ENCODE assay signal across 19 cellular contexts in the genomic region with DNA sequence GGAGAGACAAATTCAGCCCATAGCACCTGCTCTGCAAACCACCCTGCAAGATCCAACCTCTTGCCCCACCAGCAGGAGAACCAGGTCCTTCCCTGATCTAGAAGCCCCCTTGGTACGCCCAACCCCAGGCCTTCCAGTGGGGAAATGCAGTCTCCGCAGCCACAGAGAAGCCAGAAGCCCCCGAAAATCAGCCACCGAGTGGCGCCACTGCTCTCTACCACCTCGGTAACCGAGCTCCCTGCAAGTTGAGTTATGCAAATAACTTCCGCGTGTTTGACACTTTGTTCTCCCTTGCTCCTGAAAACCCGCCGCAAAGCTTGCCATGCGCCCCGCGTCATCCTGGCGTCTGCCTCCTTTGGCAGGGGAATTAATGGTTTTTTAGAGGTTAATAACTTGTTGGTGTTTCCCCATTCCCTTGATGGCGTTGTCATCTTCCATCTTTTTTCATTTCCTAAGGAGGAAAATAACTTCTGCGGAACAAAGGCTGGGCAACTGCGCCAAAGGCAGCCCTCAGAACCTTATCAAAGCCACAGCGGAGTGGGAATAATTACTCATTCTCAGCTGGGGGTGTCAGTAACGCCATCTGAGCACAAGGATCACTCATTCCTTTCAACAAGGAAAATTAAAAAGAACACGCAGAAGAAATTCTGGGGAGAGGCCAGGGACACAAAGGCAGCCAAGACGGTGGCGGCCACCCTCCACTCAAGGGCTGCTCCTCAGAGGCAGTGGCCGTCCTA.
DNase-seq lines count a peak whose midpoint lies in the region; ATAC-seq, FAIRE-seq and TF ChIP-seq lines count a peak whose summit lies in the region.
"Had no signal": no experiment of that assay in that cellular context is flagged by ENCODE, and none has a peak within 500 bp of the region (broad histone marks: within the 10 kb centered on the region; RNA-seq: fewer than 3 reads in every experiment).

No MANE protein-coding gene starts in this region.

- H3K79me2 ChIP-seq in H1 (ENCODE audit: control insufficient read depth in 1 of 2, insufficient read depth in 2 of 2, low read length in 2 of 2) (no peaks in the 10 kb centered on the region), mesendoderm (ENCODE audit: control insufficient read depth, insufficient read depth, low read length) (no peaks in the 10 kb centered on the region)

- no peak overlapping the region for H4K5ac ChIP-seq in H1 (ENCODE audit: insufficient read length, low read depth, low read length)
- H4K5ac ChIP-seq in mesendoderm (ENCODE audit: low read length) = no peak overlapping the region

- peaks cover 0 to 10% of the 10 kb centered on the region in 2 experiments for H4K20me1 ChIP-seq in H1 (replicated peaks in 1 of 2; ENCODE audit: control insufficient read depth in 1 of 2, insufficient read depth in 2 of 2, low read length in 2 of 2)

- H3K27me3 ChIP-seq in H1 (replicated peaks in 1 of 4; ENCODE audit: control insufficient read depth in 3 of 4, extremely low read depth in 1 of 4, insufficient read depth in 3 of 4, low read length in 3 of 4) = peaks cover 23 to 77% (median 58%) of the 10 kb centered on the region in 4 experiments
- no peaks in the 10 kb centered on the region for H3K27me3 ChIP-seq in mesendoderm (ENCODE audit: insufficient read depth, low read length, poor library complexity)
- H3K27me3 ChIP-seq: Peyer's patch, SJSA1 had no signal

- H3K18ac ChIP-seq in H1 (ENCODE audit: extremely low read depth, low read length) (no peak overlapping the region), mesendoderm (ENCODE audit: low read length) (no peak overlapping the region)

- no peak overlapping the region for H2BK120ac ChIP-seq in H1 (replicated peaks; ENCODE audit: low read depth, low read length)
- no peak overlapping the region for H2BK120ac ChIP-seq in mesendoderm (ENCODE audit: low read depth, low read length)

- H2BK15ac ChIP-seq in H1 (ENCODE audit: low read length) (no peak overlapping the region), mesendoderm (replicated peaks; ENCODE audit: low read depth) (no peak overlapping the region)

- H3K4me2 ChIP-seq in H1 (ENCODE audit: insufficient read depth in 1 of 2, low read depth in 2 of 2, low read length in 2 of 2) = peak overlapping the region; percentile 5 to 40; a peak in 3 of 4 replicates
- no peak overlapping the region for H3K4me2 ChIP-seq in mesendoderm (ENCODE audit: low read length)

- no peak overlapping the region for H2BK5ac ChIP-seq in H1 (ENCODE audit: low read depth, low read length)
- H2BK5ac ChIP-seq in mesendoderm (ENCODE audit: low read length) = no peak overlapping the region

- no peaks in the 10 kb centered on the region for H3K79me1 ChIP-seq in H1 (ENCODE audit: low read depth, low read length)
- H3K79me1 ChIP-seq in mesendoderm (ENCODE audit: low read length) = no peaks in the 10 kb centered on the region

- DNase-seq in NCI-H748 (lab: John Stamatoyannopoulos, UW; ENCODE audit: unreplicated experiment) (peak; percentile 18), NCI-H748 treated with DMSO at 0.1 percent for 48 hours (lab: John Stamatoyannopoulos, UW) (no peak), H1 (ENCODE audit: low read depth in 1 of 2, low spot score in 2 of 2) (peak; percentile 27 to 75), mesendoderm (peak; percentile 78), NCI-H146 (lab: John Stamatoyannopoulos, UW) (no peak)
- DNase-seq in stimulated activated CD4-positive, alpha-beta T cell treated with anti-CD3 and anti-CD28 coated beads, Interleukin-2, amount 100 ng/mL, for 24 hours = no peak
- no peak for DNase-seq in activated CD4-positive, alpha-beta T cell treated with anti-CD3 and anti-CD28 coated beads for 1 hour
- DNase-seq: 8988T, GF-D8, HFFc6, Karpas-422, NCI-H1417 treated with DMSO at 0.1 percent for 48 hours, NCI-H1930, NCI-H226, Peyer's patch had no signal

- H2AK5ac ChIP-seq in H1 (ENCODE audit: low read depth, low read length) (no peak overlapping the region), mesendoderm (ENCODE audit: low read length) (no peak overlapping the region)

- H2AFZ ChIP-seq in H1 (ENCODE audit: low read length) = no peak overlapping the region

- H3K56ac ChIP-seq in H1 (replicated peaks; ENCODE audit: insufficient read length, low read depth, low read length) (no peak overlapping the region), mesendoderm (ENCODE audit: low read length) (no peak overlapping the region)

- peak; percentile 62 to 75 (median 64) for TF ChIP-seq CTCF in H1 (IDR thresholded peaks at IDR 0.05; ENCODE audit: control extremely low read depth in 1 of 3, insufficient read depth in 1 of 3, low read depth in 1 of 3, low read length in 3 of 3)

- H3K9ac ChIP-seq in H1 (replicated peaks in 1 of 4; ENCODE audit: extremely low read depth in 1 of 4, low read depth in 3 of 4, low read length in 3 of 4) (no peak overlapping the region), mesendoderm (ENCODE audit: low read length) (no peak overlapping the region)

- peaks cover 8% of the 10 kb centered on the region for H3K23me2 ChIP-seq in H1 (ENCODE audit: low read depth, low read length)

- 29% methylated on average over 24 of the region's 24 CpGs; no CpG with 5 or more reads in 1 of the 2 experiments for WGBS in H1 (ENCODE audit: extremely low coverage in 1 of 2, insufficient coverage in 1 of 2, insufficient read length in 1 of 2, insufficient replicate concordance in 2 of 2, low coverage in 1 of 2, low lambda C conversion rate in 2 of 2, missing lambda C conversion rate in 1 of 2), 2 experiments
- no CpG with 5 or more reads among the region's 24 CpGs for WGBS in mesendoderm (ENCODE audit: extremely low coverage, insufficient coverage, low lambda C conversion rate)

- H3K36me3 ChIP-seq in H1 (ENCODE audit: control insufficient read depth in 2 of 4, insufficient read depth in 4 of 4, low read length in 3 of 4) (no peaks in the 10 kb centered on the region), mesendoderm (ENCODE audit: control insufficient read depth, insufficient read depth, low read length) (no peaks in the 10 kb centered on the region)
- H3K36me3 ChIP-seq: Peyer's patch, SJSA1 had no signal

- H3K4ac ChIP-seq in H1 (replicated peaks; ENCODE audit: insufficient read length, low read depth, low read length) = no peak overlapping the region
- no peak overlapping the region for H3K4ac ChIP-seq in mesendoderm (ENCODE audit: low read depth, low read length)

- H3K27ac ChIP-seq in H1 (ENCODE audit: low read depth, low read length) (no peak overlapping the region), mesendoderm (ENCODE audit: low read depth, low read length) (no peak overlapping the region)
- H3K27ac ChIP-seq: Peyer's patch, SJSA1 had no signal

- H3K9me3 ChIP-seq in H1 (ENCODE audit: insufficient read depth in 2 of 2, low read depth in 1 of 2, low read length in 1 of 2) = peaks cover 0 to under 1% of the 10 kb centered on the region in 2 experiments; a peak in 2 of 4 replicates
- H3K9me3 ChIP-seq: Peyer's patch had no signal

- FAIRE-seq in H1 (lab: Jason Lieb, UNC) = peak; percentile 81
- FAIRE-seq: GM12878, GM19239 had no signal

- CTCF ChIA-PET in H1 (lab: Charles Lee; ENCODE audit: partially characterized antibody) = interaction anchor here (0.6 to 1.9 kb wide), 13 partner anchors 9 to 174 kb away, joined by 3 to 12 read pairs (median 5); partner anchors contain the start of gene FZD10

- no peak overlapping the region for H3K23ac ChIP-seq in H1 (ENCODE audit: insufficient read length)
- H3K23ac ChIP-seq in mesendoderm (ENCODE audit: low read length) = no peak overlapping the region

- no peak for TF ChIP-seq EP300 in H1 (IDR thresholded peaks at IDR 0.05; ENCODE audit: borderline replicate concordance in 1 of 2, low read depth in 2 of 2, low read length in 2 of 2)

- no peak for TF ChIP-seq POLR2A in H1 (IDR thresholded peaks at IDR 0.05; ENCODE audit: control extremely low read depth in 1 of 2, low read depth in 2 of 2, low read length in 2 of 2)

- no peak overlapping the region for H2BK12ac ChIP-seq in H1 (ENCODE audit: low read depth, low read length)

- H3K14ac ChIP-seq in H1 (ENCODE audit: insufficient read length) = no peak overlapping the region

- no peak overlapping the region for H4K91ac ChIP-seq in H1 (replicated peaks; ENCODE audit: insufficient read length, low read length)

- peak; percentile 65 to 74 for TF ChIP-seq RAD21 in H1 (IDR thresholded peaks at IDR 0.05 in 1 of 2, conservative IDR thresholded peaks at IDR 0.05 in 1 of 2; ENCODE audit: low read depth in 2 of 2, low read length in 2 of 2)

- H4K8ac ChIP-seq in H1 (ENCODE audit: extremely low read depth, insufficient read depth, low read length) (no peak overlapping the region), mesendoderm (ENCODE audit: low read depth, low read length) (no peak overlapping the region)

- H3K4me3 ChIP-seq in H1 (ENCODE audit: extremely low read depth in 1 of 4, insufficient read depth in 2 of 4, low read depth in 3 of 4, low read length in 4 of 4) (peak overlapping the region in 1 of 4 experiments; percentile 32; a peak in 1 of 8 replicates), mesendoderm (ENCODE audit: low read length) (no peak overlapping the region)
- H3K4me3 ChIP-seq: GM12878, Peyer's patch, SJSA1 had no signal

- H3K4me1 ChIP-seq in H1 (replicated peaks in 1 of 4; ENCODE audit: control insufficient read depth in 3 of 4, insufficient read depth in 4 of 4, low read length in 3 of 4) (peaks cover 2 to 19% (median 11%) of the 10 kb centered on the region in 4 experiments), mesendoderm (ENCODE audit: control insufficient read depth, low read depth, low read length) (peaks cover 3% of the 10 kb centered on the region)
- H3K4me1 ChIP-seq: Peyer's patch, SJSA1 had no signal

- ATAC-seq in GM19397 (IDR thresholded peaks at IDR 0.05; ENCODE audit: unreplicated experiment) = no peak
- ATAC-seq: GM12878 had no signal

- H2BK20ac ChIP-seq in H1 (ENCODE audit: low read length) = no peak overlapping the region

- POLR2A ChIA-PET in H1 (lab: Charles Lee; ENCODE audit: partially characterized antibody) = no interaction called here

TF ChIP-seq in H1, 55 proteins besides CTCF, POLR2A, EP300 and RAD21 (continues in another document):
- TF ChIP-seq BCL11A (IDR thresholded peaks at IDR 0.05; ENCODE audit: low read depth in 2 of 2, low read length in 2 of 2) (no peak), TEAD4 (IDR thresholded peaks at IDR 0.05; ENCODE audit: low read depth, low read length) (0 out of 2 replicates have a peak, but pooled peaks have one; percentile 22), SIRT6 (IDR thresholded peaks at IDR 0.05; ENCODE audit: low read length) (no peak)
- TF ChIP-seq, protein P1, sequence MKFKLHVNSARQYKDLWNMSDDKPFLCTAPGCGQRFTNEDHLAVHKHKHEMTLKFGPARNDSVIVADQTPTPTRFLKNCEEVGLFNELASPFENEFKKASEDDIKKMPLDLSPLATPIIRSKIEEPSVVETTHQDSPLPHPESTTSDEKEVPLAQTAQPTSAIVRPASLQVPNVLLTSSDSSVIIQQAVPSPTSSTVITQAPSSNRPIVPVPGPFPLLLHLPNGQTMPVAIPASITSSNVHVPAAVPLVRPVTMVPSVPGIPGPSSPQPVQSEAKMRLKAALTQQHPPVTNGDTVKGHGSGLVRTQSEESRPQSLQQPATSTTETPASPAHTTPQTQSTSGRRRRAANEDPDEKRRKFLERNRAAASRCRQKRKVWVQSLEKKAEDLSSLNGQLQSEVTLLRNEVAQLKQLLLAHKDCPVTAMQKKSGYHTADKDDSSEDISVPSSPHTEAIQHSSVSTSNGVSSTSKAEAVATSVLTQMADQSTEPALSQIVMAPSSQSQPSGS (IDR thresholded peaks at IDR 0.05; ENCODE audit: low read length) = no peak

Comparison
In these comparisons a context has a peak if more than half of its experiments do, and no peak if none do; other contexts are left out.
1. DNase-seq: peak in NCI-H748 (single experiment), H1 (2 of 2) and mesendoderm (single experiment); none in NCI-H748 treated with DMSO at 0.1 percent for 48 hours (single experiment), NCI-H146 (single experiment), stimulated activated CD4-positive, alpha-beta T cell treated with anti-CD3 and anti-CD28 coated beads, Interleukin-2, amount 100 ng/mL, for 24 hours (0 of 2) and activated CD4-positive, alpha-beta T cell treated with anti-CD3 and anti-CD28 coated beads for 1 hour (single experiment).